Comparison of ENCODE assay signal across 12 cellular contexts in genomic region chr4:109411964-109412363, GRCh38. TPM values are rescaled to one million over a fixed set of nuclear protein-coding genes. Genes with fewer than 3 reads are reported as not detected.
DNase-seq lines count a peak whose midpoint lies in the region; ATAC-seq and TF ChIP-seq lines count a peak whose summit lies in the region.
"Had no signal": no experiment of that assay in that cellular context is flagged by ENCODE, and none has a peak within 500 bp of the region (broad histone marks: within the 10 kb centered on the region; RNA-seq: fewer than 3 reads in every experiment).

No MANE protein-coding gene starts in this region.

- no peak overlapping the region for H4K5ac ChIP-seq in IMR-90 (ENCODE audit: low read depth, low read length)

- H3K14ac ChIP-seq in IMR-90 (replicated peaks; ENCODE audit: low read depth, low read length): no peak overlapping the region; the same call in 1 of the 2 replicates

- H3K4me2 ChIP-seq in IMR-90 (ENCODE audit: low read depth, low read length): no peak overlapping the region
- no peak overlapping the region for H3K4me2 ChIP-seq in hepatocyte

- H3K56ac ChIP-seq in IMR-90 (ENCODE audit: extremely low read depth, insufficient read depth, low read length): no peak overlapping the region

- no peak overlapping the region for H3K27ac ChIP-seq in A673 (ENCODE audit: low read depth, low read length, poor library complexity, severe bottlenecking)
- no peak overlapping the region for H3K27ac ChIP-seq in IMR-90 (ENCODE audit: insufficient read depth, low read length)
- H3K27ac ChIP-seq in hepatocyte: no peak overlapping the region
- H3K27ac ChIP-seq: uterus had no signal

- ATAC-seq in IMR-90 (ENCODE audit: low read depth): no peak
- ATAC-seq in HG03469 (IDR thresholded peaks at IDR 0.05; ENCODE audit: unreplicated experiment): no peak
- no peak for ATAC-seq in HG03520 (IDR thresholded peaks at IDR 0.05; ENCODE audit: unreplicated experiment)
- no peak for ATAC-seq in GM21390 (IDR thresholded peaks at IDR 0.05; ENCODE audit: unreplicated experiment)
- ATAC-seq: activated CD4-positive, CD25-positive, alpha-beta regulatory T cell treated with anti-CD3 and anti-CD28 coated beads, Interleukin-2, amount 50 U/mL, for 24 hours had no signal

- H3K4me3 ChIP-seq in A673 (ENCODE audit: low read depth, low read length, poor library complexity, severe bottlenecking) (no peak overlapping the region), IMR-90 (ENCODE audit: insufficient read depth, low read depth, low read length) (no peak overlapping the region), hepatocyte (no peak overlapping the region)
- H3K4me3 ChIP-seq: uterus had no signal

- H3K23ac ChIP-seq in IMR-90 (ENCODE audit: low read depth, low read length): no peak overlapping the region

- CTCF ChIA-PET in A673 (lab: Charles Lee): no interaction called here
- CTCF ChIA-PET in IMR-90 (lab: Yijun Ruan, JAX): no interaction called here

- H3K4ac ChIP-seq in IMR-90 (ENCODE audit: low read depth, low read length): no peak overlapping the region

- H3K9ac ChIP-seq in IMR-90 (ENCODE audit: low read depth, low read length): no peak overlapping the region

- peak overlapping the region; percentile 37 for H2AK9ac ChIP-seq in IMR-90 (replicated peaks; ENCODE audit: low read depth, low read length, poor library complexity)

- POLR2A ChIA-PET in A673 (lab: Charles Lee; ENCODE audit: low non-redundant PET) (interaction anchor here (0.6 kb wide), 1 partner anchor 9 kb away, joined by 3 read pairs; no protein-coding TSS in a partner anchor), IMR-90 (lab: Charles Lee; ENCODE audit: unreplicated experiment) (interaction anchor here (0.6 kb wide), 1 partner anchor 17 kb away, joined by 3 read pairs; no protein-coding TSS in a partner anchor)

- TF ChIP-seq POLR2A in IMR-90 (IDR thresholded peaks at IDR 0.05; ENCODE audit: low read depth, low read length): no peak

- BruUV-seq in A673 (replicated peaks; lab: Mats Ljungman, UMichigan) (no TSS peak), IMR-90 (replicated peaks; lab: Mats Ljungman, UMichigan) (no TSS peak)

- H3K36me3 ChIP-seq in A673 (ENCODE audit: insufficient read depth, low read length, poor library complexity, severe bottlenecking): no peaks in the 10 kb centered on the region
- H3K36me3 ChIP-seq in IMR-90 (ENCODE audit: control insufficient read depth, insufficient read depth, low read length): no peaks in the 10 kb centered on the region
- H3K36me3 ChIP-seq in hepatocyte (replicated peaks; ENCODE audit: insufficient read depth, low read depth): no peaks in the 10 kb centered on the region
- H3K36me3 ChIP-seq: uterus had no signal

- H3K9me2 ChIP-seq in hepatocyte (replicated peaks; ENCODE audit: insufficient read depth): no peaks in the 10 kb centered on the region

- WGBS in IMR-90 (ENCODE audit: extremely low coverage in 2 of 2, insufficient read length in 1 of 2), 2 experiments: 0% methylated on average over 1 of the region's 2 CpGs; no CpG with 5 or more reads in 1 of the 2 experiments
- 74% methylated on average over 2 of the region's 2 CpGs for WGBS in hepatocyte (ENCODE audit: low lambda C conversion rate, missing lambda C conversion rate)

- no peaks in the 10 kb centered on the region for H3K79me2 ChIP-seq in hepatocyte

- no peak overlapping the region for H2BK120ac ChIP-seq in IMR-90 (ENCODE audit: low read depth, low read length)

- TF ChIP-seq RAD21 in IMR-90 (IDR thresholded peaks at IDR 0.05; ENCODE audit: low read length): no peak

- no peak overlapping the region for H2BK15ac ChIP-seq in IMR-90 (ENCODE audit: low read depth, low read length)

- no peak overlapping the region for H2AK5ac ChIP-seq in IMR-90 (ENCODE audit: low read depth, low read length)

- no peak overlapping the region for H2BK5ac ChIP-seq in IMR-90 (ENCODE audit: low read depth, low read length, poor library complexity, severe bottlenecking)

- in situ Hi-C loops in IMR-90 (cut with MboI; ENCODE audit: low sequenced_read_pairs): loop anchor here (25.0 kb wide), 1 partner anchor 1100 kb away; no protein-coding TSS in a partner anchor

- DNase-seq in A673 (ENCODE audit: low spot score): peak; percentile 61
- DNase-seq in IMR-90: no peak
- peak in 33 of 58 donors; percentile 1 to 74 (median 10) for DNase-seq in anterior cingulate cortex (lab: John Stamatoyannopoulos, UW)
- DNase-seq in hepatocyte (ENCODE audit: low spot score): peak; percentile 48
- no peak for DNase-seq in activated CD4-positive, CD25-positive, alpha-beta regulatory T cell (lab: John Stamatoyannopoulos, UW)
- DNase-seq: activated naive CD8-positive, alpha-beta T cell treated with anti-CD3 and anti-CD28 coated beads, Interleukin-2, amount 10 ng/mL, durations not matched to agents 7 days and 5 days; cortex of kidney; uterus had no signal

- H3K18ac ChIP-seq in IMR-90 (ENCODE audit: low read depth, low read length): no peak overlapping the region

- H3K79me1 ChIP-seq in IMR-90 (ENCODE audit: low read depth in 1 of 2, low read length in 2 of 2): no peaks in the 10 kb centered on the region

- no peaks in the 10 kb centered on the region; the same call in 1 of the 2 replicates for H3K9me1 ChIP-seq in IMR-90 (ENCODE audit: insufficient read depth, low read length)

- H3K4me1 ChIP-seq in A673 (ENCODE audit: insufficient read depth, low read length, poor library complexity, severe bottlenecking) (peaks cover 19% of the 10 kb centered on the region), IMR-90 (ENCODE audit: control insufficient read depth, insufficient read depth, low read length) (no peaks in the 10 kb centered on the region), hepatocyte (ENCODE audit: insufficient read depth) (no peaks in the 10 kb centered on the region)
- H3K4me1 ChIP-seq: uterus had no signal

- H4K20me1 ChIP-seq in IMR-90 (ENCODE audit: insufficient read depth, low read length) (no peaks in the 10 kb centered on the region), hepatocyte (ENCODE audit: insufficient read depth, poor library complexity, severe bottlenecking) (no peaks in the 10 kb centered on the region)

- H3K27me3 ChIP-seq in A673 (replicated peaks; ENCODE audit: insufficient read depth, low read depth, low read length, poor library complexity) (no peaks in the 10 kb centered on the region), IMR-90 (ENCODE audit: control insufficient read depth, insufficient read depth, low read length) (no peaks in the 10 kb centered on the region), hepatocyte (no peaks in the 10 kb centered on the region)
- H3K27me3 ChIP-seq: uterus had no signal

- dilution Hi-C loops in IMR-90 (cut with HindIII; ENCODE audit: low sequenced_read_pairs, unreplicated experiment): no loop called here

- H3K9me3 ChIP-seq in A673 (ENCODE audit: low read depth, low read length, poor library complexity, severe bottlenecking): no peaks in the 10 kb centered on the region
- H3K9me3 ChIP-seq in IMR-90 (ENCODE audit: control insufficient read depth, insufficient read depth, low read length): no peaks in the 10 kb centered on the region
- H3K9me3 ChIP-seq in hepatocyte (ENCODE audit: low read depth): no peaks in the 10 kb centered on the region
- H3K9me3 ChIP-seq: uterus had no signal

- no peak overlapping the region for H4K91ac ChIP-seq in IMR-90 (ENCODE audit: insufficient read depth, low read depth, low read length)

- H4K8ac ChIP-seq in IMR-90 (ENCODE audit: low read depth in 2 of 2, low read length in 2 of 2): no peak overlapping the region

- TF ChIP-seq CTCF in A673 (conservative IDR thresholded peaks at IDR 0.05; ENCODE audit: low read depth, low read length) (no peak), IMR-90 (conservative IDR thresholded peaks at IDR 0.05; ENCODE audit: low read depth, low read length) (no peak), hepatocyte (IDR thresholded peaks at IDR 0.05; ENCODE audit: poor library complexity) (no peak)

- no peak overlapping the region for H2BK20ac ChIP-seq in IMR-90 (ENCODE audit: low read depth, low read length)

- no peak overlapping the region for H2AFZ ChIP-seq in IMR-90 (replicated peaks; ENCODE audit: low read length, poor library complexity)
- no peak overlapping the region for H2AFZ ChIP-seq in hepatocyte

- intact Hi-C loops in A673 (cut with micrococcal nuclease; ENCODE audit: unreplicated experiment) (no loop called here), IMR-90 (cut with micrococcal nuclease) (no loop called here)

TF ChIP-seq in IMR-90, 13 proteins besides CTCF, POLR2A, EP300 and RAD21:
- TF ChIP-seq FOS (IDR thresholded peaks at IDR 0.05; ENCODE audit: low read depth, low read length): no peak
- no peak for TF ChIP-seq CEBPB (IDR thresholded peaks at IDR 0.05; ENCODE audit: low read depth, low read length)
- no peak for TF ChIP-seq SMC3 (IDR thresholded peaks at IDR 0.05; ENCODE audit: low read depth, low read length)
- no peak for TF ChIP-seq MAZ (IDR thresholded peaks at IDR 0.05; ENCODE audit: borderline replicate concordance, low read depth, low read length)
- TF ChIP-seq BHLHE40 (IDR thresholded peaks at IDR 0.05; ENCODE audit: low read depth, low read length): no peak
- TF ChIP-seq MAFK (IDR thresholded peaks at IDR 0.05; ENCODE audit: low read depth, low read length): no peak
- TF ChIP-seq MXI1 (IDR thresholded peaks at IDR 0.05; ENCODE audit: borderline replicate concordance, low read depth, low read length): no peak
- TF ChIP-seq ELK1 (IDR thresholded peaks at IDR 0.05; ENCODE audit: borderline replicate concordance, low read depth, low read length): no peak
- no peak for TF ChIP-seq RFX5 (IDR thresholded peaks at IDR 0.05; ENCODE audit: low read depth, low read length)
- no peak for TF ChIP-seq CHD1 (IDR thresholded peaks at IDR 0.05; ENCODE audit: low read depth, low read length)

RNA-seq across cellular contexts. Expression of gene SEC24B, which starts 21.7 kb away (rescaled TPM):
- 39.3 and 39.6 TPM in 2 replicates for total RNA-seq in A673 (2021)
- 19.0 and 19.4 TPM in 2 replicates for total RNA-seq in IMR-90 (2012; rRNA removed)
- 27.4 and 28.3 TPM in 2 replicates for polyA plus RNA-seq in IMR-90 (2012; rRNA removed)
- 7.7 and 10.8 TPM in 2 replicates for polyA plus RNA-seq in IMR-90 (2012; cell fraction: cytosol; rRNA removed)
- polyA plus RNA-seq in IMR-90 (2012; cell fraction: nucleus; rRNA removed; ENCODE audit: low replicate concordance): 11.1 and 43.8 TPM in 2 replicates
- 28.3 and 29.3 TPM in 2 replicates for total RNA-seq in hepatocyte
- polyA plus RNA-seq in hepatocyte: 17.2 TPM in 2 replicates

Comparison
In these comparisons a context has a peak if more than half of its experiments do, and no peak if none do; other contexts are left out.
1. DNase-seq: peak in A673 (single experiment), anterior cingulate cortex (33 of 58) and hepatocyte (single experiment); none in IMR-90 (single experiment) and activated CD4-positive, CD25-positive, alpha-beta regulatory T cell (0 of 4).